1 cellular context compared by ENCODE assay signal in the genomic region with DNA sequence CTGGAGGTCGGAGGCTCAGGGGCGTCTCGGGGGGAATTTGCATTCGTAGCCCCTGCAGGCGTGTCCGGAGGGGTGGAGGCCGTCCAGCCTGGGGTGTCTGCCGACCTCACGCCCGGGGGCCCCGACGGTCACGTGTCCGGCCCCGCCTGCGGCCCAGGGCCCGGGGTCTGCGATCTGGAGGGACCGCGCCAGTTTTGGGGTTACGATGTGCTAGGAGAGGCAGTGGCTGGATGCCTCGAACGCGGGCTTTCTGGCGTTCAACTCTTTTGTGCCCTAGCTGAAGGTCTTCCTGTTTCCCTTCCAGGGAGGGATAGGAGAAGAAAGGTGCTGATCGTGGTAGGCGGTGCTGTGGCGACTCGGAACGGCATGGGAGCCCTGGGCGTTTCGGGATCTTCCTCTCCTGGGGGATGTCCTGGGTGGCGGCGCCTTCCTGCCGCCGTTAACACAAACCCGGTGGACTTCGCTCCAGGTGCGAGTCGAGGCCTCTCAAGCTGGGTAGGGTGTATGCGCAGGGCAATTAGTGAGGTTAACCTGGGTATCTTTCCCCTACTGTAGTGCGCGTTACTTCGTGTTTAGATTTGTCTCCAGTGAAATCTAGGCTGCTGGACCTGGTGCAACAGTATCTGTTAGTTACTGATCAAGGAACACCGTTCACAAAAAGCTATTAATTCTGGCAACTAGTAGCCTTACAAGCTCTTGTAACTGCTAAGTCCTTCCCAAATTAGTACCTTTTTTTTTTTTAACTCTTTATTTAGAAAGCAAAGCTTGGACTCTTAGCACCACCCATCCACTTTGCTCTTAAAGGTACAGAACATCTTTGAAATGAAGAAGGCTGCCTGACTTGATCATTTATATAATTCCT.
TF ChIP-seq lines count a peak whose summit lies in the region.

No MANE protein-coding gene starts in this region.

TF ChIP-seq in HEK293, 187 proteins besides CTCF, POLR2A, EP300 and RAD21 (continued from another document and continues in another):
- TF ChIP-seq, protein P1, sequence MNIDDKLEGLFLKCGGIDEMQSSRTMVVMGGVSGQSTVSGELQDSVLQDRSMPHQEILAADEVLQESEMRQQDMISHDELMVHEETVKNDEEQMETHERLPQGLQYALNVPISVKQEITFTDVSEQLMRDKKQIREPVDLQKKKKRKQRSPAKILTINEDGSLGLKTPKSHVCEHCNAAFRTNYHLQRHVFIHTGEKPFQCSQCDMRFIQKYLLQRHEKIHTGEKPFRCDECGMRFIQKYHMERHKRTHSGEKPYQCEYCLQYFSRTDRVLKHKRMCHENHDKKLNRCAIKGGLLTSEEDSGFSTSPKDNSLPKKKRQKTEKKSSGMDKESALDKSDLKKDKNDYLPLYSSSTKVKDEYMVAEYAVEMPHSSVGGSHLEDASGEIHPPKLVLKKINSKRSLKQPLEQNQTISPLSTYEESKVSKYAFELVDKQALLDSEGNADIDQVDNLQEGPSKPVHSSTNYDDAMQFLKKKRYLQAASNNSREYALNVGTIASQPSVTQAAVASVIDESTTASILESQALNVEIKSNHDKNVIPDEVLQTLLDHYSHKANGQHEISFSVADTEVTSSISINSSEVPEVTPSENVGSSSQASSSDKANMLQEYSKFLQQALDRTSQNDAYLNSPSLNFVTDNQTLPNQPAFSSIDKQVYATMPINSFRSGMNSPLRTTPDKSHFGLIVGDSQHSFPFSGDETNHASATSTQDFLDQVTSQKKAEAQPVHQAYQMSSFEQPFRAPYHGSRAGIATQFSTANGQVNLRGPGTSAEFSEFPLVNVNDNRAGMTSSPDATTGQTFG (tag by site-specific recombination; IDR thresholded peaks at IDR 0.05; ENCODE audit: borderline replicate concordance), result no peak
- TF ChIP-seq GLI2 (tag by site-specific recombination; IDR thresholded peaks at IDR 0.05; ENCODE audit: borderline replicate concordance, low read depth) (no peak), FEZF1 (tag by site-specific recombination; IDR thresholded peaks at IDR 0.05) (no peak), ZNF423 (tag by site-specific recombination; IDR thresholded peaks at IDR 0.05) (no peak), KLF16 (tag by site-specific recombination; IDR thresholded peaks at IDR 0.05) (peak; percentile 44; the same call in 1 of the 2 replicates), BCL11B (tag by site-specific recombination; IDR thresholded peaks at IDR 0.05; ENCODE audit: low read depth) (no peak), MZF1 (tag by site-specific recombination; IDR thresholded peaks at IDR 0.05; ENCODE audit: borderline replicate concordance) (0 out of 2 replicates have a peak, but pooled peaks have one; percentile 33), ZNF202 (tag by site-specific recombination; IDR thresholded peaks at IDR 0.05; ENCODE audit: borderline replicate concordance) (no peak), OSR2 (tag by site-specific recombination; IDR thresholded peaks at IDR 0.05) (no peak), ZNF184 (tag by site-specific recombination; IDR thresholded peaks at IDR 0.05) (no peak), YY2 (tag by site-specific recombination; IDR thresholded peaks at IDR 0.05) (no peak), ZNF274 (IDR thresholded peaks at IDR 0.05; ENCODE audit: low read length) (no peak), ZNF274 (tag by site-specific recombination; IDR thresholded peaks at IDR 0.05; ENCODE audit: borderline replicate concordance) (no peak), ZNF48 (tag by site-specific recombination; IDR thresholded peaks at IDR 0.05) (no peak), ZNF621 (tag by site-specific recombination; IDR thresholded peaks at IDR 0.05) (no peak), EGR2 (tag by site-specific recombination; IDR thresholded peaks at IDR 0.05; ENCODE audit: low read depth) (no peak), ZNF214 (tag by site-specific recombination; IDR thresholded peaks at IDR 0.05; ENCODE audit: borderline replicate concordance) (no peak), ZBTB7A (tag by site-specific recombination; IDR thresholded peaks at IDR 0.05; ENCODE audit: low read depth) (no peak), ZNF701 (tag by site-specific recombination; IDR thresholded peaks at IDR 0.05) (no peak)
- TF ChIP-seq, protein P2, sequence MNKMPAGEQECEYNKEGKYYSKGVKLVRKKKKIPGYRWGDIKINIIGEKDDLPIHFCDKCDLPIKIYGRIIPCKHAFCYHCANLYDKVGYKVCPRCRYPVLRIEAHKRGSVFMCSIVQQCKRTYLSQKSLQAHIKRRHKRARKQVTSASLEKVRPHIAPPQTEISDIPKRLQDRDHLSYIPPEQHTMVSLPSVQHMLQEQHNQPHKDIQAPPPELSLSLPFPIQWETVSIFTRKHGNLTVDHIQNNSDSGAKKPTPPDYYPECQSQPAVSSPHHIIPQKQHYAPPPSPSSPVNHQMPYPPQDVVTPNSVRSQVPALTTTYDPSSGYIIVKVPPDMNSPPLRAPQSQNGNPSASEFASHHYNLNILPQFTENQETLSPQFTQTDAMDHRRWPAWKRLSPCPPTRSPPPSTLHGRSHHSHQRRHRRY (tag by site-specific recombination; IDR thresholded peaks at IDR 0.05), result no peak
- TF ChIP-seq, protein P3, sequence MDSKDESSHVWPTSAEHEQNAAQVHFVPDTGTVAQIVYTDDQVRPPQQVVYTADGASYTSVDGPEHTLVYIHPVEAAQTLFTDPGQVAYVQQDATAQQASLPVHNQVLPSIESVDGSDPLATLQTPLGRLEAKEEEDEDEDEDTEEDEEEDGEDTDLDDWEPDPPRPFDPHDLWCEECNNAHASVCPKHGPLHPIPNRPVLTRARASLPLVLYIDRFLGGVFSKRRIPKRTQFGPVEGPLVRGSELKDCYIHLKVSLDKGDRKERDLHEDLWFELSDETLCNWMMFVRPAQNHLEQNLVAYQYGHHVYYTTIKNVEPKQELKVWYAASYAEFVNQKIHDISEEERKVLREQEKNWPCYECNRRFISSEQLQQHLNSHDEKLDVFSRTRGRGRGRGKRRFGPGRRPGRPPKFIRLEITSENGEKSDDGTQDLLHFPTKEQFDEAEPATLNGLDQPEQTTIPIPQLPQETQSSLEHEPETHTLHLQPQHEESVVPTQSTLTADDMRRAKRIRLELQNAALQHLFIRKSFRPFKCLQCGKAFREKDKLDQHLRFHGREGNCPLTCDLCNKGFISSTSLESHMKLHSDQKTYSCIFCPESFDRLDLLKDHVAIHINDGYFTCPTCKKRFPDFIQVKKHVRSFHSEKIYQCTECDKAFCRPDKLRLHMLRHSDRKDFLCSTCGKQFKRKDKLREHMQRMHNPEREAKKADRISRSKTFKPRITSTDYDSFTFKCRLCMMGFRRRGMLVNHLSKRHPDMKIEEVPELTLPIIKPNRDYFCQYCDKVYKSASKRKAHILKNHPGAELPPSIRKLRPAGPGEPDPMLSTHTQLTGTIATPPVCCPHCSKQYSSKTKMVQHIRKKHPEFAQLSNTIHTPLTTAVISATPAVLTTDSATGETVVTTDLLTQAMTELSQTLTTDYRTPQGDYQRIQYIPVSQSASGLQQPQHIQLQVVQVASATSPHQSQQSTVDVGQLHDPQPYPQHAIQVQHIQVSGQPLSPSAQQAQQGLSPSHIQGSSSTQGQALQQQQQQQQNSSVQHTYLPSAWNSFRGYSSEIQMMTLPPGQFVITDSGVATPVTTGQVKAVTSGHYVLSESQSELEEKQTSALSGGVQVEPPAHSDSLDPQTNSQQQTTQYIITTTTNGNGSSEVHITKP (tag by site-specific recombination; IDR thresholded peaks at IDR 0.05), result no peak
- TF ChIP-seq, protein P4, sequence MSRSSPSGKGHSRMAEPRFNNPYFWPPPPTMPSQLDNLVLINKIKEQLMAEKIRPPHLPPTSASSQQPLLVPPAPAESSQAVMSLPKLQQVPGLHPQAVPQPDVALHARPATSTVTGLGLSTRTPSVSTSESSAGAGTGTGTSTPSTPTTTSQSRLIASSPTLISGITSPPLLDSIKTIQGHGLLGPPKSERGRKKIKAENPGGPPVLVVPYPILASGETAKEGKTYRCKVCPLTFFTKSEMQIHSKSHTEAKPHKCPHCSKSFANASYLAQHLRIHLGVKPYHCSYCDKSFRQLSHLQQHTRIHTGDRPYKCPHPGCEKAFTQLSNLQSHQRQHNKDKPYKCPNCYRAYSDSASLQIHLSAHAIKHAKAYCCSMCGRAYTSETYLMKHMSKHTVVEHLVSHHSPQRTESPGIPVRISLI (tag by site-specific recombination; IDR thresholded peaks at IDR 0.05), result no peak
- TF ChIP-seq, protein P5, sequence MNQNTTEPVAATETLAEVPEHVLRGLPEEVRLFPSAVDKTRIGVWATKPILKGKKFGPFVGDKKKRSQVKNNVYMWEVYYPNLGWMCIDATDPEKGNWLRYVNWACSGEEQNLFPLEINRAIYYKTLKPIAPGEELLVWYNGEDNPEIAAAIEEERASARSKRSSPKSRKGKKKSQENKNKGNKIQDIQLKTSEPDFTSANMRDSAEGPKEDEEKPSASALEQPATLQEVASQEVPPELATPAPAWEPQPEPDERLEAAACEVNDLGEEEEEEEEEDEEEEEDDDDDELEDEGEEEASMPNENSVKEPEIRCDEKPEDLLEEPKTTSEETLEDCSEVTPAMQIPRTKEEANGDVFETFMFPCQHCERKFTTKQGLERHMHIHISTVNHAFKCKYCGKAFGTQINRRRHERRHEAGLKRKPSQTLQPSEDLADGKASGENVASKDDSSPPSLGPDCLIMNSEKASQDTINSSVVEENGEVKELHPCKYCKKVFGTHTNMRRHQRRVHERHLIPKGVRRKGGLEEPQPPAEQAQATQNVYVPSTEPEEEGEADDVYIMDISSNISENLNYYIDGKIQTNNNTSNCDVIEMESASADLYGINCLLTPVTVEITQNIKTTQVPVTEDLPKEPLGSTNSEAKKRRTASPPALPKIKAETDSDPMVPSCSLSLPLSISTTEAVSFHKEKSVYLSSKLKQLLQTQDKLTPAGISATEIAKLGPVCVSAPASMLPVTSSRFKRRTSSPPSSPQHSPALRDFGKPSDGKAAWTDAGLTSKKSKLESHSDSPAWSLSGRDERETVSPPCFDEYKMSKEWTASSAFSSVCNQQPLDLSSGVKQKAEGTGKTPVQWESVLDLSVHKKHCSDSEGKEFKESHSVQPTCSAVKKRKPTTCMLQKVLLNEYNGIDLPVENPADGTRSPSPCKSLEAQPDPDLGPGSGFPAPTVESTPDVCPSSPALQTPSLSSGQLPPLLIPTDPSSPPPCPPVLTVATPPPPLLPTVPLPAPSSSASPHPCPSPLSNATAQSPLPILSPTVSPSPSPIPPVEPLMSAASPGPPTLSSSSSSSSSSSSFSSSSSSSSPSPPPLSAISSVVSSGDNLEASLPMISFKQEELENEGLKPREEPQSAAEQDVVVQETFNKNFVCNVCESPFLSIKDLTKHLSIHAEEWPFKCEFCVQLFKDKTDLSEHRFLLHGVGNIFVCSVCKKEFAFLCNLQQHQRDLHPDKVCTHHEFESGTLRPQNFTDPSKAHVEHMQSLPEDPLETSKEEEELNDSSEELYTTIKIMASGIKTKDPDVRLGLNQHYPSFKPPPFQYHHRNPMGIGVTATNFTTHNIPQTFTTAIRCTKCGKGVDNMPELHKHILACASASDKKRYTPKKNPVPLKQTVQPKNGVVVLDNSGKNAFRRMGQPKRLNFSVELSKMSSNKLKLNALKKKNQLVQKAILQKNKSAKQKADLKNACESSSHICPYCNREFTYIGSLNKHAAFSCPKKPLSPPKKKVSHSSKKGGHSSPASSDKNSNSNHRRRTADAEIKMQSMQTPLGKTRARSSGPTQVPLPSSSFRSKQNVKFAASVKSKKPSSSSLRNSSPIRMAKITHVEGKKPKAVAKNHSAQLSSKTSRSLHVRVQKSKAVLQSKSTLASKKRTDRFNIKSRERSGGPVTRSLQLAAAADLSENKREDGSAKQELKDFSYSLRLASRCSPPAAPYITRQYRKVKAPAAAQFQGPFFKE (tag by site-specific recombination; IDR thresholded peaks at IDR 0.05; ENCODE audit: borderline replicate concordance), result no peak
- TF ChIP-seq, protein P6, sequence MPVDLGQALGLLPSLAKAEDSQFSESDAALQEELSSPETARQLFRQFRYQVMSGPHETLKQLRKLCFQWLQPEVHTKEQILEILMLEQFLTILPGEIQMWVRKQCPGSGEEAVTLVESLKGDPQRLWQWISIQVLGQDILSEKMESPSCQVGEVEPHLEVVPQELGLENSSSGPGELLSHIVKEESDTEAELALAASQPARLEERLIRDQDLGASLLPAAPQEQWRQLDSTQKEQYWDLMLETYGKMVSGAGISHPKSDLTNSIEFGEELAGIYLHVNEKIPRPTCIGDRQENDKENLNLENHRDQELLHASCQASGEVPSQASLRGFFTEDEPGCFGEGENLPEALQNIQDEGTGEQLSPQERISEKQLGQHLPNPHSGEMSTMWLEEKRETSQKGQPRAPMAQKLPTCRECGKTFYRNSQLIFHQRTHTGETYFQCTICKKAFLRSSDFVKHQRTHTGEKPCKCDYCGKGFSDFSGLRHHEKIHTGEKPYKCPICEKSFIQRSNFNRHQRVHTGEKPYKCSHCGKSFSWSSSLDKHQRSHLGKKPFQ (tag by site-specific recombination; IDR thresholded peaks at IDR 0.05), result no peak
- TF ChIP-seq, protein P7, sequence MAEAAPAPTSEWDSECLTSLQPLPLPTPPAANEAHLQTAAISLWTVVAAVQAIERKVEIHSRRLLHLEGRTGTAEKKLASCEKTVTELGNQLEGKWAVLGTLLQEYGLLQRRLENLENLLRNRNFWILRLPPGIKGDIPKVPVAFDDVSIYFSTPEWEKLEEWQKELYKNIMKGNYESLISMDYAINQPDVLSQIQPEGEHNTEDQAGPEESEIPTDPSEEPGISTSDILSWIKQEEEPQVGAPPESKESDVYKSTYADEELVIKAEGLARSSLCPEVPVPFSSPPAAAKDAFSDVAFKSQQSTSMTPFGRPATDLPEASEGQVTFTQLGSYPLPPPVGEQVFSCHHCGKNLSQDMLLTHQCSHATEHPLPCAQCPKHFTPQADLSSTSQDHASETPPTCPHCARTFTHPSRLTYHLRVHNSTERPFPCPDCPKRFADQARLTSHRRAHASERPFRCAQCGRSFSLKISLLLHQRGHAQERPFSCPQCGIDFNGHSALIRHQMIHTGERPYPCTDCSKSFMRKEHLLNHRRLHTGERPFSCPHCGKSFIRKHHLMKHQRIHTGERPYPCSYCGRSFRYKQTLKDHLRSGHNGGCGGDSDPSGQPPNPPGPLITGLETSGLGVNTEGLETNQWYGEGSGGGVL (tag by site-specific recombination; IDR thresholded peaks at IDR 0.05), result 0 out of 2 replicates have a peak, but pooled peaks have one; percentile 21
- TF ChIP-seq, protein P8, sequence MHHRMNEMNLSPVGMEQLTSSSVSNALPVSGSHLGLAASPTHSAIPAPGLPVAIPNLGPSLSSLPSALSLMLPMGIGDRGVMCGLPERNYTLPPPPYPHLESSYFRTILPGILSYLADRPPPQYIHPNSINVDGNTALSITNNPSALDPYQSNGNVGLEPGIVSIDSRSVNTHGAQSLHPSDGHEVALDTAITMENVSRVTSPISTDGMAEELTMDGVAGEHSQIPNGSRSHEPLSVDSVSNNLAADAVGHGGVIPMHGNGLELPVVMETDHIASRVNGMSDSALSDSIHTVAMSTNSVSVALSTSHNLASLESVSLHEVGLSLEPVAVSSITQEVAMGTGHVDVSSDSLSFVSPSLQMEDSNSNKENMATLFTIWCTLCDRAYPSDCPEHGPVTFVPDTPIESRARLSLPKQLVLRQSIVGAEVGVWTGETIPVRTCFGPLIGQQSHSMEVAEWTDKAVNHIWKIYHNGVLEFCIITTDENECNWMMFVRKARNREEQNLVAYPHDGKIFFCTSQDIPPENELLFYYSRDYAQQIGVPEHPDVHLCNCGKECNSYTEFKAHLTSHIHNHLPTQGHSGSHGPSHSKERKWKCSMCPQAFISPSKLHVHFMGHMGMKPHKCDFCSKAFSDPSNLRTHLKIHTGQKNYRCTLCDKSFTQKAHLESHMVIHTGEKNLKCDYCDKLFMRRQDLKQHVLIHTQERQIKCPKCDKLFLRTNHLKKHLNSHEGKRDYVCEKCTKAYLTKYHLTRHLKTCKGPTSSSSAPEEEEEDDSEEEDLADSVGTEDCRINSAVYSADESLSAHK (tag by site-specific recombination; IDR thresholded peaks at IDR 0.05), result no peak
